In the genomic region with DNA sequence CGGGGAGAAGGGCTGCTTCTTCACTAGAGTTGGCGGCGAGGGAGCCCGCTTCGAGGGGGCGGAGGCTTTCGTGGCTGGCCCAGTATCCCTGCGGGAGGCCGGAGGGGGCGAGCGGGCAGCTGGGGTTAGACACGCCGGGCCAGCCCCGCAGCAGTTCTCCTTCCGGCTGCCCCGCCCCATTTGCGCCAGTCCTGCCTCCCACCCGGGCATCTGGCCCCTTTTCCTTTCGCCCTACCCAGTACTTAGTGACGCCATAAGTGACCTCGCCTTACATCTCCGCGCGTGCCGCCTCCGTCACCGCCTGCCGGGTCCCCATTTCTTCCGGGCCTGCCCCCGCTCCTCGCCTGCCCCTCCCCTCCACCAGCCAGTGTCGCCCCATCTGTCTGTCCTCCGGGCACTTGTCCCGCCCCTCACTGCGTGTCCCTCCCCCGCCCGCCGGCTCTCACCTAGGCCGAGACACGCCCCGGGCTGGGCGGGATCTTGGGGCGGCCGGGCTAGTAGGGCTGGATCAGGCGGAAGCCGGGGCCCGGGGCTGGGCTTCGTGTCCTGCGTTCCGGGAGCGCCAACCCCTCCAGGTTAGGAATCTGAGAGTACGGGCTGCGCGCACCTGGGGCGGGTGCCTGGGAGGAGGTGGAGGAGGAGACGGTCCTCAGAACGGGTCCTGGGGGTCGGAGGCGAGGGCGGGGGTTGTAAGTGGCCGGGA, we compare ENCODE assay signal across 8 cellular contexts. TPM values are rescaled to one million over a fixed set of nuclear protein-coding genes. Genes with fewer than 3 reads are reported as not detected.
DNase-seq lines count a peak whose midpoint lies in the region.

No MANE protein-coding gene starts in this region.

- H3K4me1 ChIP-seq in urinary bladder (ENCODE audit: insufficient read depth) = no peaks in the 10 kb centered on the region

- intact Hi-C loops in head of caudate nucleus (cut with DNase I) = no loop called here
- intact Hi-C loops in posterior cingulate gyrus (cut with DNase I) = no loop called here

- H3K4me1 Mint-ChIP-seq in activated naive CD4-positive, alpha-beta T cell treated with anti-CD3 and anti-CD28 coated beads, Interleukin-2, amount 10 ng/mL, durations not matched to agents 7 days and 5 days = peaks cover 68% of the 10 kb centered on the region

- H3K36me3 ChIP-seq in H7 (replicated peaks; ENCODE audit: control insufficient read depth, insufficient read depth, low read length) (peaks cover 2% of the 10 kb centered on the region; the same call in 1 of the 2 replicates), urinary bladder (ENCODE audit: insufficient read depth) (no peaks in the 10 kb centered on the region)

- H3K4me3 ChIP-seq in H7 (ENCODE audit: insufficient read depth, low read depth, low read length) (peak overlapping the region; percentile 80), urinary bladder (ENCODE audit: low read depth, low read length) (peak overlapping the region; percentile 48)

- peak overlapping the region; percentile 93 for H3K27ac Mint-ChIP-seq in activated naive CD4-positive, alpha-beta T cell treated with anti-CD3 and anti-CD28 coated beads, Interleukin-2, amount 10 ng/mL, durations not matched to agents 7 days and 5 days

- H3K9me3 Mint-ChIP-seq in activated naive CD4-positive, alpha-beta T cell treated with anti-CD3 and anti-CD28 coated beads, Interleukin-2, amount 10 ng/mL, durations not matched to agents 7 days and 5 days = no peaks in the 10 kb centered on the region

- no peaks in the 10 kb centered on the region; the same call in 1 of the 2 replicates for H3K27me3 ChIP-seq in H7 (ENCODE audit: control insufficient read depth, insufficient read depth, low read length)

- DNase-seq in EL = peak; percentile 93
- peak; percentile 100 for DNase-seq in H7
- peak; percentile 88 for DNase-seq in MV-4-11 (lab: John Stamatoyannopoulos, UW)
- peak; percentile 95 for DNase-seq in SIG-M5 treated with dmso at 0.1 percent for 504 hours (lab: John Stamatoyannopoulos, UW; ENCODE audit: unreplicated experiment)
- peak; percentile 99 for DNase-seq in activated naive CD4-positive, alpha-beta T cell treated with anti-CD3 and anti-CD28 coated beads, Interleukin-2, amount 10 ng/mL, durations not matched to agents 7 days and 5 days
- DNase-seq in head of caudate nucleus = peak in 28 of 42 donors; percentile 18 to 74 (median 50)
- DNase-seq in posterior cingulate gyrus = peak in 9 of 10 donors; percentile 31 to 95 (median 69)

- H3K36me3 Mint-ChIP-seq in activated naive CD4-positive, alpha-beta T cell treated with anti-CD3 and anti-CD28 coated beads, Interleukin-2, amount 10 ng/mL, durations not matched to agents 7 days and 5 days = peaks cover 61% of the 10 kb centered on the region

- H3K4me3 Mint-ChIP-seq in activated naive CD4-positive, alpha-beta T cell treated with anti-CD3 and anti-CD28 coated beads, Interleukin-2, amount 10 ng/mL, durations not matched to agents 7 days and 5 days = peak overlapping the region; percentile 87

- H3K27ac ChIP-seq in urinary bladder (ENCODE audit: low read depth) = peak overlapping the region; percentile 53

- 1% methylated on average over 61 of the region's 61 CpGs for WGBS in urinary bladder

- H3K27me3 Mint-ChIP-seq in activated naive CD4-positive, alpha-beta T cell treated with anti-CD3 and anti-CD28 coated beads, Interleukin-2, amount 10 ng/mL, durations not matched to agents 7 days and 5 days = peaks cover 5% of the 10 kb centered on the region

- CTCF ChIA-PET in activated naive CD4-positive, alpha-beta T cell treated with anti-CD3 and anti-CD28 coated beads, Interleukin-2, amount 10 ng/mL, durations not matched to agents 7 days and 5 days (lab: Charles Lee) = interaction anchor here (0.9 to 5.0 kb wide), 11 partner anchors 12 to 147 kb away, joined by 3 to 30 read pairs (median 4); a partner anchor contains a TSS

RNA-seq across cellular contexts. Expression of a gene that starts 14.3 kb away (rescaled TPM):
- total RNA-seq in H7 (2014; rRNA removed; shearing (Covaris generic)) = 0.24 TPM in 1 of 2 replicates, not detected in the other
- total RNA-seq in urinary bladder = not detected
- not detected for polyA plus RNA-seq in urinary bladder

RNA-seq across cellular contexts. Expression of a gene that starts 25.9 kb away (rescaled TPM):
- total RNA-seq in H7 (2014; rRNA removed; shearing (Covaris generic)) = 1.7 and 2.4 TPM in 2 replicates
- total RNA-seq in urinary bladder = 3.1 TPM
- 10.8 TPM for polyA plus RNA-seq in urinary bladder

Comparison
In these comparisons a context has a peak if more than half of its experiments do, and no peak if none do; other contexts are left out.
1. Peak in every context shown above with its lines: DNase-seq, H3K4me3 ChIP-seq and H3K27ac ChIP-seq.